In the genomic region with DNA sequence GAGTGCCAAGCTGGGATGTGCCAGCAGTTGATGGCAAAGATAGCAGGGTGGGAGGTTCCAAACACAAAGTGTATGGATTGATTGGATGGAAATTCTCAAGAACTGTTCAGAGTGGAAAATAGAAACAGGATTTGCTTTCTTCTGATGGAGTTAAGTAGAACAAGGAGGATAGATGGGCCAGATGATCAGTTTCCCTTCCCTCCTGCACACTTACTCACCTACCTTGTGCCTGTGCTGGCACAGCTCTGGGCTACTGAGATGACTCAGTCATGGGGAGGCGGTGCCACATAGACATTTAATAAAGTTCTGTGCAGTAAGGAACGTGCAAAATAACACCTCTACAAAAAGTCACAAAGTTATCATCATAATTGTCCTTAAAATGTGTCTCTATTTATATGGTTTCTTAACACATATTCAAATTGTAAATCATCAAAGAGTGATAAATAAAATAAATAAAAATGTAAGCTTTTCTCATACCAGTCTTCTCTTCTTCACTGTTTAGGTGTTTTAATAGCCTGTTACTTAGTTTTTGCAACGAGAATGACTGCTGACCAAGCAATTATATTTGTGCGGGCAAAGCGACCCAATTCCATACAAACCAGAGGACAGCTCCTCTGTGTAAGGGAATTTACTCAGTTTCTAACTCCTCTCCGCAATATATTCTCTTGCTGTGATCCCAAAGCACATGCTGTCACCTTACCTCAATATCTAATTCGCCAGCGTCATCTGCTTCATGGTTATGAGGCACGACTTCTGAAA, we compare ENCODE assay signal across 19 cellular contexts. TPM values are rescaled to one million over a fixed set of nuclear protein-coding genes. Genes with fewer than 3 reads are reported as not detected.
DNase-seq lines count a peak whose midpoint lies in the region; ATAC-seq, FAIRE-seq and TF ChIP-seq lines count a peak whose summit lies in the region.
"Had no signal": no experiment of that assay in that cellular context is flagged by ENCODE, and none has a peak within 500 bp of the region (broad histone marks: within the 10 kb centered on the region; RNA-seq: fewer than 3 reads in every experiment).

No MANE protein-coding gene starts in this region.

- DNase-seq in EH (ENCODE audit: low read depth) (peak; percentile 21), HTR-8/SVneo (ENCODE audit: insufficient read length, low spot score) (peak; percentile 5), kidney tubule cell (ENCODE audit: low spot score) (peak; percentile 50), tibial nerve (ENCODE audit: low spot score in 2 of 2) (no peak), Peyer's patch (no peak)
- DNase-seq: activated CD8-positive, alpha-beta memory T cell treated with anti-CD3 and anti-CD28 coated beads, Interleukin-2, amount 10 ng/mL, durations not matched to agents 7 days and 5 days; BE2C; Calu3; NCI-H2081 treated with DMSO at 0.1 percent for 48 hours; NCI-H69; right cardiac atrium; stimulated activated CD4-positive, alpha-beta T cell treated with anti-CD3 and anti-CD28 coated beads, Interleukin-2, amount 100 ng/mL, for 48 hours; T-helper 1 cell; testis had no signal

- no peak for ATAC-seq in GM21390 (IDR thresholded peaks at IDR 0.05; ENCODE audit: unreplicated experiment)
- ATAC-seq in GM19455 (IDR thresholded peaks at IDR 0.05; ENCODE audit: unreplicated experiment): no peak
- ATAC-seq: activated CD8-positive, alpha-beta memory T cell treated with anti-CD3 and anti-CD28 coated beads, Interleukin-2, amount 10 ng/mL, durations not matched to agents 7 days and 5 days; Panc1; right cardiac atrium had no signal

- H3K27ac ChIP-seq in angular gyrus (ENCODE audit: low read depth, low read length): peak overlapping the region; percentile 17
- H3K27ac ChIP-seq in tibial nerve: no peak overlapping the region
- H3K27ac ChIP-seq in Peyer's patch: no peak overlapping the region
- H3K27ac ChIP-seq: hepatocyte, testis had no signal

- no peaks in the 10 kb centered on the region for H3K9me3 ChIP-seq in tibial nerve
- H3K9me3 ChIP-seq in Peyer's patch: no peaks in the 10 kb centered on the region
- H3K9me3 ChIP-seq: BE2C, testis had no signal

- no peak for TF ChIP-seq POLR2A in tibial nerve (IDR thresholded peaks at IDR 0.05)
- no peak for TF ChIP-seq POLR2A in Peyer's patch (IDR thresholded peaks at IDR 0.05)

- TF ChIP-seq CTCF in tibial nerve (IDR thresholded peaks at IDR 0.05): no peak
- TF ChIP-seq CTCF in Peyer's patch (IDR thresholded peaks at IDR 0.05): no peak

- WGBS in tibial nerve, 2 donors: 91 to 92% methylated on average over 9 of the region's 9 CpGs

- peaks cover 0 to 42% (median 2%) of the 10 kb centered on the region in 3 donors for H3K36me3 ChIP-seq in tibial nerve
- H3K36me3 ChIP-seq in Peyer's patch: peaks cover 0 to 7% (median 0%) of the 10 kb centered on the region in 3 donors

- H3K27me3 ChIP-seq in tibial nerve (no peaks in the 10 kb centered on the region), Peyer's patch (no peaks in the 10 kb centered on the region)
- H3K27me3 ChIP-seq: BE2C, hepatocyte, testis had no signal

- FAIRE-seq in HTR-8/SVneo (lab: Jason Lieb, UNC): no peak

- H3K4me3 ChIP-seq in tibial nerve: no peak overlapping the region
- H3K4me3 ChIP-seq in Peyer's patch: no peak overlapping the region
- H3K4me3 ChIP-seq: hepatocyte, testis had no signal

- H3K4me1 ChIP-seq in tibial nerve (peaks cover 0 to 10% (median 0%) of the 10 kb centered on the region in 4 donors), Peyer's patch (no peaks in the 10 kb centered on the region)
- H3K4me1 ChIP-seq: BE2C, testis had no signal

- no peak for TF ChIP-seq EP300 in tibial nerve (IDR thresholded peaks at IDR 0.05)

RNA-seq across cellular contexts. Expression of gene PTPDC1, which starts 12.7 kb away (rescaled TPM):
- 10 to 100 TPM; 43.8 to 80.2 (median 65.3) TPM for total RNA-seq in tibial nerve
- total RNA-seq in Peyer's patch: 10 to 100 TPM in 2 of 4 donors, 1 to 10 TPM in 2; 7.2 to 15.7 (median 9.4) TPM

Comparison
In these comparisons a context has a peak if more than half of its experiments do, and no peak if none do; other contexts are left out.
1. DNase-seq: peak in EH (single experiment), HTR-8/SVneo (single experiment) and kidney tubule cell (single experiment); none in tibial nerve (0 of 2) and Peyer's patch (0 of 3).